ENCODE assay signal across 20 cellular contexts in the genomic region with DNA sequence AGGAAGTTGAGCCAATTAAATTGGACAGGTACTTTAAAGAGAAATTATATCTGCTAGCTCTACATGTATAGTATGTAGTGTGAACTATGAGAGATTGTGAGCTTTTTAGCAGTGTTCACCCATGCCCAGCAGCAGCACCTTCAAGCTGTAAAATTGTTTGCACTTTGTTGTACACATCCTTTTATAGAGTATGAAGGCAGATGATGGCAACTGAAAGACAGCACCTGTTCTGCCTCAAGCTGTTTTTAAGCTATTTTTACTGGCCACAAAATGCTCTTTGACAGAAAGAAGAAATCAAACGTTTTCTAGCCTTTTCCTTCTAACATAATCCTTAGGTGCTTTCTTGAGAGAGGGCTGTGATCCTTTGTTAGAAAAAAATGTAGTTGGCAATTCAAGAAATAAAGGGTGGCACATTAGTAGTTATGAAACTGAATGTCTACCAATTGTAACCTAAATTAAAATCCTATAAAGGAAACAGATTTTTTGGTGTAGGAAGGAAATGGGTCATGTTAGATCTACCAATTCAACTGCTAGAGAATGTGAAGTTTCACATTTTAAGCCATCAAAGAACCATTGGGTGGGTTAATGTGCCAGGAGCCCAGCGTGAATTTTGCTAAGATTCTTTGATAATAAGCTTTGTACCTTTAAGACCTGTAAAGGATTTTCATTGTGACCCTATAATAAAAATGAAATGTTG. TPM values are rescaled to one million over a fixed set of nuclear protein-coding genes. Genes with fewer than 3 reads are reported as not detected.
DNase-seq lines count a peak whose midpoint lies in the region; ATAC-seq lines count a peak whose summit lies in the region.
"Had no signal": no experiment of that assay in that cellular context is flagged by ENCODE, and none has a peak within 500 bp of the region (broad histone marks: within the 10 kb centered on the region; RNA-seq: fewer than 3 reads in every experiment).

No MANE protein-coding gene starts in this region.

- DNase-seq in activated naive CD8-positive, alpha-beta T cell treated with anti-CD3 and anti-CD28 coated beads for 36 hours = no peak
- DNase-seq in NCI-H345 (lab: John Stamatoyannopoulos, UW) (peak; percentile 12), ureter (ENCODE audit: low spot score) (no peak), GOT3 (lab: John Stamatoyannopoulos, UW) (no peak)
- no peak for DNase-seq in activated T-helper 1 cell treated with anti-CD3 and anti-CD28 coated beads, Interleukin-12 subunit alpha, Interleukin-12 subunit beta, Interleukin-2, Interleukin-4 antibody, amounts not matched to agents 30 ng/mL and 10 ng/mL and 1 ng/mL, durations not matched to agents 14 hours and 24 hours and 36 hours (ENCODE audit: low spot score)
- DNase-seq: activated naive CD4-positive, alpha-beta T cell treated with Interleukin-2 at 50 U/mL for 16 hours; Calu3; dermis blood vessel endothelial cell; GDM1; GM23248; NCI-H1105; NCI-H2227 treated with DMSO at 0.1 percent for 48 hours; stimulated activated CD4-positive, alpha-beta T cell treated with anti-CD3 and anti-CD28 coated beads, Interleukin-15, amount 100 ng/mL, for 24 hours; stomach; uterus had no signal

- peak overlapping the region; percentile 23 for H3K27ac Mint-ChIP-seq in activated naive CD8-positive, alpha-beta T cell
- no peak overlapping the region for H3K27ac Mint-ChIP-seq in activated naive CD8-positive, alpha-beta T cell treated with anti-CD3 and anti-CD28 coated beads for 36 hours
- H3K27ac Mint-ChIP-seq in activated T-helper 1 cell treated with anti-CD3 and anti-CD28 coated beads, Interleukin-12 subunit alpha, Interleukin-12 subunit beta, Interleukin-2, Interleukin-4 antibody, amounts not matched to agents 30 ng/mL and 10 ng/mL and 1 ng/mL, durations not matched to agents 14 hours and 24 hours and 36 hours = no peak overlapping the region
- H3K27ac Mint-ChIP-seq: nephron had no signal

- ATAC-seq in HG02678 (IDR thresholded peaks at IDR 0.05; ENCODE audit: unreplicated experiment) = peak; percentile 59
- no peak for ATAC-seq in HG02981 (IDR thresholded peaks at IDR 0.05; ENCODE audit: unreplicated experiment)
- ATAC-seq: SK-N-SH treated with all-trans-retinoic acid at 6 μM for 48 hours had no signal

- peak overlapping the region; percentile 40 for H3K4me3 Mint-ChIP-seq in activated naive CD8-positive, alpha-beta T cell
- H3K4me3 Mint-ChIP-seq in activated naive CD8-positive, alpha-beta T cell treated with anti-CD3 and anti-CD28 coated beads for 36 hours = no peak overlapping the region
- no peak overlapping the region for H3K4me3 Mint-ChIP-seq in activated T-helper 1 cell treated with anti-CD3 and anti-CD28 coated beads, Interleukin-12 subunit alpha, Interleukin-12 subunit beta, Interleukin-2, Interleukin-4 antibody, amounts not matched to agents 30 ng/mL and 10 ng/mL and 1 ng/mL, durations not matched to agents 14 hours and 24 hours and 36 hours
- H3K4me3 Mint-ChIP-seq: nephron had no signal

- H3K9me3 Mint-ChIP-seq in activated naive CD8-positive, alpha-beta T cell (ENCODE audit: low read depth) = no peaks in the 10 kb centered on the region
- H3K9me3 Mint-ChIP-seq in activated naive CD8-positive, alpha-beta T cell treated with anti-CD3 and anti-CD28 coated beads for 36 hours = peaks cover 11% of the 10 kb centered on the region
- peaks cover 18% of the 10 kb centered on the region for H3K9me3 Mint-ChIP-seq in activated T-helper 1 cell treated with anti-CD3 and anti-CD28 coated beads, Interleukin-12 subunit alpha, Interleukin-12 subunit beta, Interleukin-2, Interleukin-4 antibody, amounts not matched to agents 30 ng/mL and 10 ng/mL and 1 ng/mL, durations not matched to agents 14 hours and 24 hours and 36 hours

- peaks cover 10% of the 10 kb centered on the region for H3K36me3 Mint-ChIP-seq in activated naive CD8-positive, alpha-beta T cell
- peaks cover 26% of the 10 kb centered on the region for H3K36me3 Mint-ChIP-seq in activated naive CD8-positive, alpha-beta T cell treated with anti-CD3 and anti-CD28 coated beads for 36 hours
- H3K36me3 Mint-ChIP-seq in activated T-helper 1 cell treated with anti-CD3 and anti-CD28 coated beads, Interleukin-12 subunit alpha, Interleukin-12 subunit beta, Interleukin-2, Interleukin-4 antibody, amounts not matched to agents 30 ng/mL and 10 ng/mL and 1 ng/mL, durations not matched to agents 14 hours and 24 hours and 36 hours (ENCODE audit: low read depth) = peaks cover 23% of the 10 kb centered on the region

- no peaks in the 10 kb centered on the region for H3K27me3 Mint-ChIP-seq in activated naive CD8-positive, alpha-beta T cell
- no peaks in the 10 kb centered on the region for H3K27me3 Mint-ChIP-seq in activated naive CD8-positive, alpha-beta T cell treated with anti-CD3 and anti-CD28 coated beads for 36 hours
- no peaks in the 10 kb centered on the region for H3K27me3 Mint-ChIP-seq in activated T-helper 1 cell treated with anti-CD3 and anti-CD28 coated beads, Interleukin-12 subunit alpha, Interleukin-12 subunit beta, Interleukin-2, Interleukin-4 antibody, amounts not matched to agents 30 ng/mL and 10 ng/mL and 1 ng/mL, durations not matched to agents 14 hours and 24 hours and 36 hours (ENCODE audit: insufficient read depth)

- H3K4me1 Mint-ChIP-seq in activated naive CD8-positive, alpha-beta T cell (ENCODE audit: low read depth) = peaks cover 53% of the 10 kb centered on the region
- peaks cover 35% of the 10 kb centered on the region for H3K4me1 Mint-ChIP-seq in activated naive CD8-positive, alpha-beta T cell treated with anti-CD3 and anti-CD28 coated beads for 36 hours
- peaks cover 17% of the 10 kb centered on the region for H3K4me1 Mint-ChIP-seq in activated T-helper 1 cell treated with anti-CD3 and anti-CD28 coated beads, Interleukin-12 subunit alpha, Interleukin-12 subunit beta, Interleukin-2, Interleukin-4 antibody, amounts not matched to agents 30 ng/mL and 10 ng/mL and 1 ng/mL, durations not matched to agents 14 hours and 24 hours and 36 hours (ENCODE audit: low read depth)
- H3K4me1 Mint-ChIP-seq: nephron had no signal

- intact Hi-C loops in activated T-helper 1 cell treated with anti-CD3 and anti-CD28 coated beads, Interleukin-12 subunit alpha, Interleukin-12 subunit beta, Interleukin-2, Interleukin-4 antibody, amounts not matched to agents 30 ng/mL and 10 ng/mL and 1 ng/mL, durations not matched to agents 14 hours and 24 hours and 36 hours (cut with micrococcal nuclease) = no loop called here

RNA-seq across cellular contexts. Expression of gene R3HDM1, which starts 59.5 kb away (rescaled TPM):
- 10 to 100 TPM; 68.1 to 70.6 TPM for total RNA-seq in activated naive CD8-positive, alpha-beta T cell treated with anti-CD3 and anti-CD28 coated beads for 36 hours
- total RNA-seq in ureter = 32.1 TPM
- 63.0 and 64.0 TPM in 2 replicates for total RNA-seq in activated T-helper 1 cell treated with anti-CD3 and anti-CD28 coated beads, Interleukin-12 subunit alpha, Interleukin-12 subunit beta, Interleukin-2, Interleukin-4 antibody, amounts not matched to agents 30 ng/mL and 10 ng/mL and 1 ng/mL, durations not matched to agents 14 hours and 24 hours and 36 hours

RNA-seq across cellular contexts. Expression of gene ZRANB3, which starts 59.7 kb away (rescaled TPM):
- 10 to 100 TPM; 15.0 to 18.1 TPM for total RNA-seq in activated naive CD8-positive, alpha-beta T cell treated with anti-CD3 and anti-CD28 coated beads for 36 hours
- 16.5 TPM for total RNA-seq in ureter
- total RNA-seq in activated T-helper 1 cell treated with anti-CD3 and anti-CD28 coated beads, Interleukin-12 subunit alpha, Interleukin-12 subunit beta, Interleukin-2, Interleukin-4 antibody, amounts not matched to agents 30 ng/mL and 10 ng/mL and 1 ng/mL, durations not matched to agents 14 hours and 24 hours and 36 hours = 5.5 and 6.8 TPM in 2 replicates
